ENCODE assay signal across 19 cellular contexts in the genomic region with DNA sequence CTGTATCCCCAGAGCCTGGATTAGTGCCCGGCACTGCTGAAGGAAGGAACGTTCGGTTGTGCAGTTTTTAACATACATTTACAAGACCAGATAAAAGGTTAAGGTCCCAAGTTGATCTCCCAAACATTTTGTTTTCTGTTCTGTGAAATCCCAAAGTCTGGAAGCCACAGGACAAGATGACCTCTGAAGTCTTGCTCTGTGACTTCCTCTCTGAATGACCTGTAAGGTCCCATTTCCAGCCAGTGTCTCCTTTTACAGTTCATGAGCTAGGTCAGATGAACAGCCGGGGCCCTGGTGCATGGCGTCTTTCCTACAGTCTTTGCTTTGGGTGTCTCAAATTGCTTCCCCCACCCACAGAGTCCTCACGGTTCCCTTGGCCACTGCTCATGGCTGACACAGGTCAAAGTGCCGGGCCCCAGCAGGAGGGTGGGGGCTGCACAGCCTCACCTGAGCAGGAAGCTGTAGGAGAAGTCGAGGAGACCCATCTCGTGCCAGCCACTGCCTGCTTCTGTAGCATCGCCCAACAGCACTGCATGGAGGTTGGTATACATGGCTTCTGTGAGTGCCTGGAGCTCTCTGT. TPM values are rescaled to one million over a fixed set of nuclear protein-coding genes. Genes with fewer than 3 reads are reported as not detected.
DNase-seq lines count a peak whose midpoint lies in the region; ATAC-seq and TF ChIP-seq lines count a peak whose summit lies in the region.
"Had no signal": no experiment of that assay in that cellular context is flagged by ENCODE, and none has a peak within 500 bp of the region (broad histone marks: within the 10 kb centered on the region; RNA-seq: fewer than 3 reads in every experiment).

No MANE protein-coding gene starts in this region.

- no peaks in the 10 kb centered on the region for H3K79me1 ChIP-seq in trophoblast cell (ENCODE audit: low read length)

- H3K4ac ChIP-seq in trophoblast cell (ENCODE audit: low read depth, low read length): no peak overlapping the region

- peaks cover 4% of the 10 kb centered on the region for H3K36me3 Mint-ChIP-seq in activated naive CD8-positive, alpha-beta T cell treated with anti-CD3 and anti-CD28 coated beads, Interleukin-2, amount 10 ng/mL, durations not matched to agents 7 days and 5 days
- peaks cover 18% of the 10 kb centered on the region for H3K36me3 Mint-ChIP-seq in activated naive CD8-positive, alpha-beta T cell treated with anti-CD3 and anti-CD28 coated beads, Interleukin-2, amount 50 U/mL, for 24 hours (ENCODE audit: low read depth)

- no peaks in the 10 kb centered on the region for H3K27me3 ChIP-seq in esophagus muscularis mucosa
- H3K27me3 ChIP-seq in sigmoid colon: no peaks in the 10 kb centered on the region
- H3K27me3 ChIP-seq in trophoblast cell (ENCODE audit: insufficient read depth, low read length): no peaks in the 10 kb centered on the region

- H3K4me2 ChIP-seq in trophoblast cell (ENCODE audit: low read length): no peak overlapping the region
- H3K4me2 ChIP-seq: A549 had no signal

- H3K18ac ChIP-seq in trophoblast cell (ENCODE audit: low read length): no peak overlapping the region

- H3K4me3 Mint-ChIP-seq in activated naive CD8-positive, alpha-beta T cell treated with anti-CD3 and anti-CD28 coated beads, Interleukin-2, amount 10 ng/mL, durations not matched to agents 7 days and 5 days: no peak overlapping the region
- no peak overlapping the region for H3K4me3 Mint-ChIP-seq in activated naive CD8-positive, alpha-beta T cell treated with anti-CD3 and anti-CD28 coated beads, Interleukin-2, amount 50 U/mL, for 24 hours
- H3K4me3 Mint-ChIP-seq: CD8-positive, alpha-beta memory T cell; IgD-negative memory B cell had no signal

- no peak overlapping the region for H3K23ac ChIP-seq in trophoblast cell (ENCODE audit: low read length)

- H3K27ac Mint-ChIP-seq in activated naive CD8-positive, alpha-beta T cell treated with anti-CD3 and anti-CD28 coated beads, Interleukin-2, amount 10 ng/mL, durations not matched to agents 7 days and 5 days: peak overlapping the region; percentile 55
- H3K27ac Mint-ChIP-seq in activated naive CD8-positive, alpha-beta T cell treated with anti-CD3 and anti-CD28 coated beads, Interleukin-2, amount 50 U/mL, for 24 hours: no peak overlapping the region
- H3K27ac Mint-ChIP-seq: IgD-negative memory B cell had no signal

- peaks cover 4% of the 10 kb centered on the region for H3K27me3 Mint-ChIP-seq in activated naive CD8-positive, alpha-beta T cell treated with anti-CD3 and anti-CD28 coated beads, Interleukin-2, amount 10 ng/mL, durations not matched to agents 7 days and 5 days
- peaks cover 13% of the 10 kb centered on the region for H3K27me3 Mint-ChIP-seq in activated naive CD8-positive, alpha-beta T cell treated with anti-CD3 and anti-CD28 coated beads, Interleukin-2, amount 50 U/mL, for 24 hours
- H3K27me3 Mint-ChIP-seq: IgD-negative memory B cell had no signal

- TF ChIP-seq POLR2A in esophagus muscularis mucosa (IDR thresholded peaks at IDR 0.05; ENCODE audit: low read depth): no peak
- TF ChIP-seq POLR2A in sigmoid colon (IDR thresholded peaks at IDR 0.05): no peak

- H3K4me1 ChIP-seq in esophagus muscularis mucosa (peaks cover 0 to 9% (median 3%) of the 10 kb centered on the region in 4 donors), sigmoid colon (peaks cover 0 to 6% (median 0%) of the 10 kb centered on the region in 4 donors), trophoblast cell (ENCODE audit: control insufficient read depth in 1 of 2, insufficient read depth in 2 of 2, low read length in 2 of 2) (peaks cover 0 to 2% of the 10 kb centered on the region in 2 experiments)
- H3K4me1 ChIP-seq: HAP-1 had no signal

- no peak overlapping the region for H2AK5ac ChIP-seq in trophoblast cell (ENCODE audit: low read length)

- 83% methylated on average over 10 of the region's 10 CpGs for WGBS in esophagus muscularis mucosa
- 69 to 80% methylated on average over 10 of the region's 10 CpGs for WGBS in sigmoid colon, 2 donors
- WGBS in trophoblast cell (ENCODE audit: extremely low coverage, insufficient coverage, insufficient read length): no CpG with 5 or more reads among the region's 10 CpGs

- DNase-seq in activated naive CD8-positive, alpha-beta T cell treated with anti-CD3 and anti-CD28 coated beads, Interleukin-2, amount 10 ng/mL, durations not matched to agents 7 days and 5 days: no peak
- DNase-seq in activated naive CD8-positive, alpha-beta T cell treated with anti-CD3 and anti-CD28 coated beads, Interleukin-2, amount 50 U/mL, for 24 hours: no peak
- DNase-seq in esophagus muscularis mucosa (ENCODE audit: extremely low spot score): no peak
- peak; percentile 53 for DNase-seq in sigmoid colon
- DNase-seq in trophoblast cell: no peak
- no peak for DNase-seq in mesenteric fat pad (ENCODE audit: low spot score)
- no peak for DNase-seq in GF-D8 (lab: John Stamatoyannopoulos, UW)
- DNase-seq: CD8-positive, alpha-beta memory T cell; DMS79; NCI-H1417 treated with DMSO at 0.1 percent for 48 hours; NCI-H1930; NCI-H446; NCI-H69; NK-92 treated with Interleukin-12 subunit alpha and Interleukin-12 subunit beta, amount 100 ng/mL, for 24 hours had no signal

- no peak for TF ChIP-seq EP300 in esophagus muscularis mucosa (IDR thresholded peaks at IDR 0.05)
- TF ChIP-seq EP300 in sigmoid colon (IDR thresholded peaks at IDR 0.05): no peak

- H2BK12ac ChIP-seq in trophoblast cell (ENCODE audit: low read length): no peak overlapping the region

- H3K4me3 ChIP-seq in esophagus muscularis mucosa: no peak overlapping the region
- no peak overlapping the region for H3K4me3 ChIP-seq in sigmoid colon
- H3K4me3 ChIP-seq in trophoblast cell (ENCODE audit: low read depth, low read length): no peak overlapping the region
- H3K4me3 ChIP-seq: A549; BLaER1 treated with 17β-estradiol and CSF1 and Interleukin-3, amounts not matched to agents 10 nM and 100 nM; HAP-1 had no signal

- no peak overlapping the region for H4K8ac ChIP-seq in trophoblast cell (ENCODE audit: low read depth, low read length)

- H2BK120ac ChIP-seq in trophoblast cell (ENCODE audit: insufficient read depth, low read length, poor library complexity): no peak overlapping the region

- no peak overlapping the region for H3K14ac ChIP-seq in trophoblast cell (ENCODE audit: low read length)

- no peak for TF ChIP-seq CTCF in esophagus muscularis mucosa (IDR thresholded peaks at IDR 0.05)
- TF ChIP-seq CTCF in sigmoid colon (IDR thresholded peaks at IDR 0.05): no peak

- POLR2A ChIA-PET in activated naive CD8-positive, alpha-beta T cell treated with anti-CD3 and anti-CD28 coated beads, Interleukin-2, amount 10 ng/mL, durations not matched to agents 7 days and 5 days (lab: Charles Lee): interaction anchor here (1.0 to 8.7 kb wide), 2 partner anchors 51 to 65 kb away, joined by 3 to 43 read pairs; no protein-coding TSS in a partner anchor

- H3K9me3 ChIP-seq in esophagus muscularis mucosa (no peaks in the 10 kb centered on the region), sigmoid colon (peaks cover 0 to 10% (median 0%) of the 10 kb centered on the region in 4 donors), trophoblast cell (ENCODE audit: insufficient read depth, low read depth, low read length) (peaks cover 8% of the 10 kb centered on the region)
- H3K9me3 ChIP-seq: HAP-1 had no signal

- H3K9me3 Mint-ChIP-seq in activated naive CD8-positive, alpha-beta T cell treated with anti-CD3 and anti-CD28 coated beads, Interleukin-2, amount 10 ng/mL, durations not matched to agents 7 days and 5 days: peaks cover 4% of the 10 kb centered on the region
- H3K9me3 Mint-ChIP-seq in activated naive CD8-positive, alpha-beta T cell treated with anti-CD3 and anti-CD28 coated beads, Interleukin-2, amount 50 U/mL, for 24 hours: peaks cover 15% of the 10 kb centered on the region

- no peak for ATAC-seq in activated naive CD8-positive, alpha-beta T cell treated with anti-CD3 and anti-CD28 coated beads, Interleukin-2, amount 10 ng/mL, durations not matched to agents 7 days and 5 days (ENCODE audit: low read depth)
- ATAC-seq in activated naive CD8-positive, alpha-beta T cell treated with anti-CD3 and anti-CD28 coated beads, Interleukin-2, amount 50 U/mL, for 24 hours: no peak
- ATAC-seq: A549 had no signal

- no peak overlapping the region for H2AFZ ChIP-seq in trophoblast cell (ENCODE audit: insufficient read depth, low read length, poor library complexity)

- no peak overlapping the region for H4K91ac ChIP-seq in trophoblast cell (ENCODE audit: low read depth, low read length)

- H3K36me3 ChIP-seq in esophagus muscularis mucosa: peaks cover 5 to 83% (median 32%) of the 10 kb centered on the region in 4 donors
- H3K36me3 ChIP-seq in sigmoid colon: peaks cover 0 to 56% (median 7%) of the 10 kb centered on the region in 4 donors
- H3K36me3 ChIP-seq in trophoblast cell (ENCODE audit: control insufficient read depth in 1 of 2, insufficient read depth in 2 of 2, low read length in 2 of 2): peaks cover 20 to 34% of the 10 kb centered on the region in 2 experiments
- H3K36me3 ChIP-seq: HAP-1 had no signal

- H3K27ac ChIP-seq in esophagus muscularis mucosa (replicated peaks in 1 of 4) (peak overlapping the region in 3 of 4 donors; percentile 6 to 24 (median 23)), sigmoid colon (peak overlapping the region in 1 of 4 donors; percentile 39), trophoblast cell (ENCODE audit: low read depth, low read length) (no peak overlapping the region)

- no peak overlapping the region for H4K12ac ChIP-seq in trophoblast cell (ENCODE audit: low read depth, low read length)

- peaks cover 9% of the 10 kb centered on the region for H3K4me1 Mint-ChIP-seq in activated naive CD8-positive, alpha-beta T cell treated with anti-CD3 and anti-CD28 coated beads, Interleukin-2, amount 10 ng/mL, durations not matched to agents 7 days and 5 days
- H3K4me1 Mint-ChIP-seq in activated naive CD8-positive, alpha-beta T cell treated with anti-CD3 and anti-CD28 coated beads, Interleukin-2, amount 50 U/mL, for 24 hours: peaks cover 22% of the 10 kb centered on the region

- intact Hi-C loops in esophagus muscularis mucosa (cut with DNase I): loop anchor here (10.0 kb wide), 1 partner anchor 301 kb away; no protein-coding TSS in a partner anchor
- intact Hi-C loops in sigmoid colon (cut with DNase I): loop anchor here (2.0 to 5.0 kb wide), 2 partner anchors 65 to 303 kb away; no protein-coding TSS in a partner anchor

- H2BK5ac ChIP-seq in trophoblast cell (ENCODE audit: low read depth, low read length, poor library complexity): no peak overlapping the region

- H3K79me2 ChIP-seq in trophoblast cell (ENCODE audit: control insufficient read depth, insufficient read depth, low read length, poor library complexity): no peaks in the 10 kb centered on the region

- no peak overlapping the region for H3K9ac ChIP-seq in trophoblast cell (ENCODE audit: low read length)
- H3K9ac ChIP-seq: BLaER1 treated with 17β-estradiol and CSF1 and Interleukin-3, amounts not matched to agents 10 nM and 100 nM had no signal

RNA-seq across cellular contexts. Expression of a gene that starts 24.0 kb away (rescaled TPM):
- total RNA-seq in activated naive CD8-positive, alpha-beta T cell treated with anti-CD3 and anti-CD28 coated beads, Interleukin-2, amount 10 ng/mL, durations not matched to agents 7 days and 5 days: under 1 TPM; 0.37 to 0.39 TPM
- total RNA-seq in esophagus muscularis mucosa: 100 to 1,000 TPM; 107 to 217 (median 130) TPM
- 100 to 1,000 TPM in 1 of 4 donors, 10 to 100 TPM in 3; 55.3 to 241 (median 82.5) TPM for total RNA-seq in sigmoid colon
- polyA plus RNA-seq in sigmoid colon: 10 to 100 TPM in 1 of 3 donors, 1 to 10 TPM in 1, under 1 TPM in 1; 0.46 to 12.0 (median 5.8) TPM
- 11.2 and 11.8 TPM in 2 replicates for polyA plus RNA-seq in trophoblast cell (2013)
- 124 TPM for total RNA-seq in mesenteric fat pad
- total RNA-seq: OCI-LY7 had no signal
- polyA plus RNA-seq: IgD-negative memory B cell had no signal

Comparison
In these comparisons a context has a peak if more than half of its experiments do, and no peak if none do; other contexts are left out.
1. RNA of a gene that starts 24.0 kb away (total RNA-seq): 107 to 217 TPM in esophagus muscularis mucosa, 124 TPM in mesenteric fat pad (single experiment) and 55.3 to 241 TPM in sigmoid colon; 0.37 to 0.39 TPM in activated naive CD8-positive, alpha-beta T cell treated with anti-CD3 and anti-CD28 coated beads, Interleukin-2, amount 10 ng/mL, durations not matched to agents 7 days and 5 days; every median in the first group is over 10 times any median in the second.